ENCODE assay signal across 1 cellular context in genomic region chr20:35284992-35285805, GRCh38.
TF ChIP-seq lines count a peak whose summit lies in the region.

No MANE protein-coding gene starts in this region.

TF ChIP-seq in GM12878, 131 proteins besides CTCF, POLR2A, EP300 and RAD21 (continues in another document):
- no peak for TF ChIP-seq REST (IDR thresholded peaks at IDR 0.05; ENCODE audit: low read depth, low read length)
- TF ChIP-seq SMAD5 (IDR thresholded peaks at IDR 0.05; ENCODE audit: low read depth), result no peak
- no peak for TF ChIP-seq GABPA (IDR thresholded peaks at IDR 0.05; ENCODE audit: low read depth)
- no peak for TF ChIP-seq EGR1 (IDR thresholded peaks at IDR 0.05; ENCODE audit: borderline replicate concordance in 1 of 2, low read depth in 2 of 2, low read length in 2 of 2)
- no peak for TF ChIP-seq IRF4 (IDR thresholded peaks at IDR 0.05; ENCODE audit: low read depth, low read length)
- TF ChIP-seq TAF1 (IDR thresholded peaks at IDR 0.05; ENCODE audit: borderline replicate concordance, low read depth, low read length), result no peak
- TF ChIP-seq PAX5 (IDR thresholded peaks at IDR 0.05; ENCODE audit: borderline replicate concordance, low read depth, low read length), result no peak
- TF ChIP-seq ZSCAN29 (IDR thresholded peaks at IDR 0.05), result no peak
- no peak for TF ChIP-seq MXI1 (IDR thresholded peaks at IDR 0.05; ENCODE audit: low read depth, low read length)
- peak; percentile 37; the same call in 1 of the 2 replicates for TF ChIP-seq ZBTB40 (IDR thresholded peaks at IDR 0.05; ENCODE audit: borderline replicate concordance)
- TF ChIP-seq TBL1XR1 (IDR thresholded peaks at IDR 0.05; ENCODE audit: low read depth, low read length), result no peak
- no peak for TF ChIP-seq YBX1 (IDR thresholded peaks at IDR 0.05)
- no peak for TF ChIP-seq SKIL (IDR thresholded peaks at IDR 0.05; ENCODE audit: low read depth, poor library complexity, severe bottlenecking)
- TF ChIP-seq ESRRA (IDR thresholded peaks at IDR 0.05; ENCODE audit: low read length), result no peak
- TF ChIP-seq RB1 (IDR thresholded peaks at IDR 0.05; ENCODE audit: borderline replicate concordance), result no peak
- TF ChIP-seq NR2C1 (IDR thresholded peaks at IDR 0.05), result no peak
- no peak for TF ChIP-seq YY1 (IDR thresholded peaks at IDR 0.05; ENCODE audit: low read depth, low read length)
- peak; percentile 54; the same call in 1 of the 2 replicates for TF ChIP-seq EED (IDR thresholded peaks at IDR 0.05; ENCODE audit: low read depth)
- no peak for TF ChIP-seq POLR2AphosphoS2 (IDR thresholded peaks at IDR 0.05; ENCODE audit: low read depth, low read length)
- TF ChIP-seq TCF7 (IDR thresholded peaks at IDR 0.05; ENCODE audit: borderline replicate concordance), result no peak
- TF ChIP-seq BRCA1 (IDR thresholded peaks at IDR 0.05; ENCODE audit: low read depth, low read length), result no peak
- no peak for TF ChIP-seq ZNF274 (IDR thresholded peaks at IDR 0.05; ENCODE audit: insufficient read depth, insufficient read length)
- TF ChIP-seq SMC3 (IDR thresholded peaks at IDR 0.05; ENCODE audit: borderline replicate concordance, low read length), result no peak
- TF ChIP-seq MLLT1 (IDR thresholded peaks at IDR 0.05), result peak; percentile 86
- TF ChIP-seq PML (IDR thresholded peaks at IDR 0.05; ENCODE audit: low read length), result no peak
- no peak for TF ChIP-seq USF2 (IDR thresholded peaks at IDR 0.05; ENCODE audit: borderline replicate concordance, low read depth, low read length)
- TF ChIP-seq SIX5 (IDR thresholded peaks at IDR 0.05; ENCODE audit: low read depth, low read length, severe bottlenecking), result no peak
- TF ChIP-seq CHD2 (IDR thresholded peaks at IDR 0.05; ENCODE audit: borderline replicate concordance, low read depth, low read length), result no peak
- TF ChIP-seq TARDBP (IDR thresholded peaks at IDR 0.05; ENCODE audit: borderline replicate concordance), result no peak
- TF ChIP-seq ZNF24 (IDR thresholded peaks at IDR 0.05), result no peak
- no peak for TF ChIP-seq CBX3 (IDR thresholded peaks at IDR 0.05; ENCODE audit: borderline replicate concordance, low read depth)
- no peak for TF ChIP-seq MYC (IDR thresholded peaks at IDR 0.05; ENCODE audit: insufficient read depth, insufficient read length, insufficient replicate concordance, low read length, severe bottlenecking)
- TF ChIP-seq CUX1 (IDR thresholded peaks at IDR 0.05; ENCODE audit: insufficient replicate concordance, low read depth, low read length), result no peak
- TF ChIP-seq RELB (IDR thresholded peaks at IDR 0.05; ENCODE audit: low read depth), result peak; percentile 8; the same call in 1 of the 2 replicates
- TF ChIP-seq SRF (IDR thresholded peaks at IDR 0.05; ENCODE audit: low read depth in 2 of 2, low read length in 2 of 2), result no peak
- TF ChIP-seq HDGF (IDR thresholded peaks at IDR 0.05), result peak; percentile 93
- TF ChIP-seq NR2F1 (conservative IDR thresholded peaks at IDR 0.05), result no peak
- TF ChIP-seq SUPT20H (IDR thresholded peaks at IDR 0.05; ENCODE audit: borderline replicate concordance, control insufficient read depth, low read depth, low read length), result no peak
- TF ChIP-seq NBN (IDR thresholded peaks at IDR 0.05), result 0 out of 2 replicates have a peak, but pooled peaks have one; percentile 56
- TF ChIP-seq RFX5 (IDR thresholded peaks at IDR 0.05; ENCODE audit: low read depth, low read length), result no peak
- no peak for TF ChIP-seq STAT1 (conservative IDR thresholded peaks at IDR 0.05)
- no peak for TF ChIP-seq IRF3 (IDR thresholded peaks at IDR 0.05)
